In genomic region chr3:58955308-58955707, GRCh38 we compare ENCODE assay signal across 20 cellular contexts.
A peak's percentile ranks its signal among the peaks of the same experiment; 100 is the strongest.
DNase-seq lines count a peak whose midpoint lies in the region; TF ChIP-seq lines count a peak whose summit lies in the region.
"Had no signal": no experiment of that assay in that cellular context is flagged by ENCODE, and none has a peak within 500 bp of the region (broad histone marks: within the 10 kb centered on the region; RNA-seq: fewer than 3 reads in every experiment).

No MANE protein-coding gene starts in this region.

- no peaks in the 10 kb centered on the region for H3K27me3 ChIP-seq in BLaER1
- H3K27me3 ChIP-seq in endodermal cell (ENCODE audit: control insufficient read depth, insufficient read depth, low read length, poor library complexity, severe bottlenecking): no peaks in the 10 kb centered on the region
- H3K27me3 ChIP-seq: MG63, Peyer's patch had no signal

- DNase-seq in NCI-H69 (lab: John Stamatoyannopoulos, UW) (peak; percentile 66), endodermal cell (peak; percentile 45), nephron progenitor cell (no peak), hypothalamus (lab: John Stamatoyannopoulos, UW) (no peak), activated T-cell treated with anti-CD3 and anti-CD28 coated beads for 4 hours (no peak), HK-2 (ENCODE audit: unreplicated experiment) (no peak), NCI-H2081 (lab: John Stamatoyannopoulos, UW) (no peak)
- DNase-seq: 8988T; AML-193; DMS79; GM23248; MG63; NCI-H1048; NCI-H1436; NCI-H187 treated with DMSO at 0.1 percent for 48 hours; NCI-H748 treated with DMSO at 0.1 percent for 48 hours; NK-92 treated with Interleukin-12 subunit alpha and Interleukin-12 subunit beta, amount 100 ng/mL, for 24 hours; Peyer's patch had no signal

- H3K9me3 ChIP-seq in BLaER1 (peaks cover 72% of the 10 kb centered on the region), endodermal cell (ENCODE audit: control insufficient read depth, low read length) (no peaks in the 10 kb centered on the region)
- H3K9me3 ChIP-seq: MG63, Peyer's patch had no signal

- peaks cover 39% of the 10 kb centered on the region for H3K36me3 ChIP-seq in BLaER1
- H3K36me3 ChIP-seq in endodermal cell (ENCODE audit: control insufficient read depth, insufficient read depth, low read length): no peaks in the 10 kb centered on the region
- H3K36me3 ChIP-seq: MG63, Peyer's patch had no signal

- H3K36me3 Mint-ChIP-seq in endodermal cell (ENCODE audit: low read depth) (no peaks in the 10 kb centered on the region), nephron progenitor cell (ENCODE audit: low read depth) (no peaks in the 10 kb centered on the region)

- 53 to 78% methylated on average over 2 of the region's 2 CpGs for WGBS in endodermal cell (ENCODE audit: insufficient coverage in 1 of 2, insufficient read length in 1 of 2), 2 experiments

- H3K9ac ChIP-seq in BLaER1 (no peak overlapping the region; the same call in 1 of the 2 replicates), endodermal cell (ENCODE audit: extremely low read depth, low read length, poor library complexity, severe bottlenecking) (no peak overlapping the region)
- H3K9ac ChIP-seq: GM23248 had no signal

- TF ChIP-seq CTCF in endodermal cell (conservative IDR thresholded peaks at IDR 0.05): no peak
- no peak for TF ChIP-seq CTCF in nephron progenitor cell (IDR thresholded peaks at IDR 0.05)

- H3K9me3 Mint-ChIP-seq in endodermal cell: no peaks in the 10 kb centered on the region
- H3K9me3 Mint-ChIP-seq in nephron progenitor cell: peaks cover 11% of the 10 kb centered on the region

- H3K27me3 Mint-ChIP-seq in endodermal cell (ENCODE audit: insufficient read depth) (no peaks in the 10 kb centered on the region), nephron progenitor cell (ENCODE audit: low read depth, poor library complexity) (peaks cover 3% of the 10 kb centered on the region)

- H3K27ac ChIP-seq in BLaER1 (peak overlapping the region; percentile 86), endodermal cell (ENCODE audit: low read depth, low read length) (peak overlapping the region; percentile 2)
- H3K27ac ChIP-seq: GM23248, Peyer's patch had no signal

- H4K20me1 ChIP-seq in BLaER1: no peaks in the 10 kb centered on the region

- H3K4me1 ChIP-seq in BLaER1 (peaks cover 49% of the 10 kb centered on the region), endodermal cell (ENCODE audit: control insufficient read depth, insufficient read depth, low read length) (no peaks in the 10 kb centered on the region)
- H3K4me1 ChIP-seq: Peyer's patch had no signal

- H3K4me3 ChIP-seq in BLaER1 (peak overlapping the region; percentile 13; the same call in 1 of the 2 replicates), endodermal cell (ENCODE audit: low read length) (no peak overlapping the region)
- H3K4me3 ChIP-seq: GM23248, K562, MG63, Peyer's patch had no signal

- H3K4me1 Mint-ChIP-seq in endodermal cell (peaks cover 5% of the 10 kb centered on the region), nephron progenitor cell (peaks cover 15% of the 10 kb centered on the region)

- peak overlapping the region; percentile 70 for H3K27ac Mint-ChIP-seq in endodermal cell
- H3K27ac Mint-ChIP-seq in nephron progenitor cell: peak overlapping the region; percentile 35

- peak overlapping the region; percentile 4 for H3K4me2 ChIP-seq in BLaER1

- H3K4me3 Mint-ChIP-seq in endodermal cell (no peak overlapping the region), nephron progenitor cell (no peak overlapping the region)

Comparison
In these comparisons a context has a peak if more than half of its experiments do, and no peak if none do; other contexts are left out.
1. DNase-seq: peak in NCI-H69 (single experiment) and endodermal cell (single experiment); none in nephron progenitor cell (single experiment), hypothalamus (0 of 51), activated T-cell treated with anti-CD3 and anti-CD28 coated beads for 4 hours (single experiment), HK-2 (single experiment) and NCI-H2081 (0 of 2).